Comparison of ENCODE assay signal across 1 cellular context in the genomic region with DNA sequence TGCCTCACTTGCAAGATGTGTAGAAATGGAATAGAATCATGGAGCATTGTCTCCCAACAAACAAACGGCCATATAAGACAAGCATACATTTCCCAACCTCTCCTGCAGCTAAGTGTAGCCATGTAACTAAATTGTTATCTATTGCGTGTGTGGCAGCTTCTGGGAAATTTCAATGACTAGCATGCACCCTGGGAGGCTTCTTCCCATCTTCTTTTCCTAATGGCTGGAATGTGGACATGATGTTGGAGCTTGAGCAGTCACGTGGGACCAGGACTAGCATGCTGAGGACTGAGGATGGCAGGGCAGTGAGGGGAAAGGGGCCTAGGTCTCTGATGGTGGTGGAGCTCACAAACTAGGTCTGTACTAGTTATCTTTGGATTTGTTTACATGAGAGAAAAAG.
TF ChIP-seq lines count a peak whose summit lies in the region.

No MANE protein-coding gene starts in this region.

TF ChIP-seq in GM23338, 12 proteins besides CTCF, POLR2A, EP300 and RAD21 (continued from another document):
- no peak for TF ChIP-seq ZNF462 (CRISPR knock-in tag; IDR thresholded peaks at IDR 0.05)
- no peak for TF ChIP-seq ZNF114 (CRISPR knock-in tag; IDR thresholded peaks at IDR 0.05)
- TF ChIP-seq JUNB (IDR thresholded peaks at IDR 0.05; ENCODE audit: unreplicated experiment), result no peak
- TF ChIP-seq EZH2phosphoT487 (IDR thresholded peaks at IDR 0.05; ENCODE audit: unreplicated experiment), result no peak
